8 cellular contexts compared by ENCODE assay signal in genomic region chr5:29561564-29561963, GRCh38.
"Had no signal": no experiment of that assay in that cellular context is flagged by ENCODE, and none has a peak within 500 bp of the region (broad histone marks: within the 10 kb centered on the region; RNA-seq: fewer than 3 reads in every experiment).

No MANE protein-coding gene starts in this region.

- H3K9ac ChIP-seq: GM23248 had no signal

- H3K4me3 ChIP-seq: GM23248, HAP-1 had no signal

- DNase-seq: GM23248, GOT3, KG1 had no signal

- H3K36me3 ChIP-seq: HAP-1 had no signal

- H3K27ac ChIP-seq: GM23248 had no signal

- H3K4me1 ChIP-seq: HAP-1 had no signal

- H2AFZ ChIP-seq: GM23248 had no signal

- H3K27me3 Mint-ChIP-seq: IgD-negative memory B cell had no signal

- H3K9me3 ChIP-seq: HAP-1 had no signal

- ATAC-seq: HCT116 had no signal

- H3K4me3 Mint-ChIP-seq: IgD-negative memory B cell had no signal

- H3K27ac Mint-ChIP-seq: IgD-negative memory B cell had no signal

- FAIRE-seq: H54, HTR-8/SVneo had no signal

- H3K4me1 Mint-ChIP-seq: IgD-negative memory B cell had no signal

- H3K36me3 Mint-ChIP-seq: IgD-negative memory B cell had no signal
